Comparison of ENCODE assay signal across 1 cellular context in genomic region chr21:14900611-14901010, GRCh38.
TF ChIP-seq lines count a peak whose summit lies in the region.

No MANE protein-coding gene starts in this region.

TF ChIP-seq in HepG2, 621 proteins besides CTCF, POLR2A, EP300 and RAD21 (continued from another document):
- TF ChIP-seq ZNF383 (CRISPR knock-in tag; IDR thresholded peaks at IDR 0.05; ENCODE audit: borderline replicate concordance) (no peak), NR2C2 (CRISPR knock-in tag; IDR thresholded peaks at IDR 0.05; ENCODE audit: borderline replicate concordance) (no peak), STAG1 (CRISPR knock-in tag; IDR thresholded peaks at IDR 0.05) (no peak), KDM5A (IDR thresholded peaks at IDR 0.05; ENCODE audit: borderline replicate concordance, low read length) (no peak), FOXO1 (CRISPR knock-in tag; IDR thresholded peaks at IDR 0.05) (no peak), ARHGAP35 (CRISPR knock-in tag; IDR thresholded peaks at IDR 0.05; ENCODE audit: borderline replicate concordance) (no peak), ZNF644 (CRISPR knock-in tag; IDR thresholded peaks at IDR 0.05; ENCODE audit: low read depth) (no peak), MIER2 (CRISPR knock-in tag; IDR thresholded peaks at IDR 0.05) (no peak), CENPX (CRISPR knock-in tag; IDR thresholded peaks at IDR 0.05) (no peak)
